26 cellular contexts compared by ENCODE assay signal in genomic region chr9:123424131-123424530, GRCh38.
DNase-seq lines count a peak whose midpoint lies in the region; ATAC-seq, FAIRE-seq and TF ChIP-seq lines count a peak whose summit lies in the region.
"Had no signal": no experiment of that assay in that cellular context is flagged by ENCODE, and none has a peak within 500 bp of the region (broad histone marks: within the 10 kb centered on the region; RNA-seq: fewer than 3 reads in every experiment).

No MANE protein-coding gene starts in this region.

- 93% methylated on average over 5 of the region's 5 CpGs; no CpG with 5 or more reads in 1 of the 2 experiments for WGBS in H1 (ENCODE audit: extremely low coverage in 1 of 2, insufficient coverage in 1 of 2, insufficient read length in 1 of 2, insufficient replicate concordance in 2 of 2, low coverage in 1 of 2, low lambda C conversion rate in 2 of 2, missing lambda C conversion rate in 1 of 2), 2 experiments
- 86 to 89% (median 87%) methylated on average over 5 of the region's 5 CpGs for WGBS in heart left ventricle, 4 donors
- WGBS in spleen, 5 donors: 93 to 98% (median 95%) methylated on average over 5 of the region's 5 CpGs

- H4K91ac ChIP-seq in H1 (replicated peaks; ENCODE audit: insufficient read length, low read length): no peak overlapping the region

- H3K9ac ChIP-seq in H1 (replicated peaks in 1 of 4; ENCODE audit: extremely low read depth in 1 of 4, low read depth in 3 of 4, low read length in 3 of 4): no peak overlapping the region
- H3K9ac ChIP-seq: KMS-11 had no signal

- H3K36me3 ChIP-seq in H1 (ENCODE audit: control insufficient read depth in 2 of 4, insufficient read depth in 4 of 4, low read length in 3 of 4): no peaks in the 10 kb centered on the region
- peaks cover 0 to 25% (median 9%) of the 10 kb centered on the region in 9 donors for H3K36me3 ChIP-seq in heart left ventricle
- H3K36me3 ChIP-seq in spleen: peaks cover 0 to 92% (median 20%) of the 10 kb centered on the region in 6 donors
- H3K36me3 ChIP-seq: SJCRH30 had no signal

- H3K27me3 ChIP-seq in H1 (replicated peaks in 1 of 4; ENCODE audit: control insufficient read depth in 3 of 4, extremely low read depth in 1 of 4, insufficient read depth in 3 of 4, low read length in 3 of 4) (no peaks in the 10 kb centered on the region), heart left ventricle (no peaks in the 10 kb centered on the region), spleen (replicated peaks in 1 of 7) (no peaks in the 10 kb centered on the region)
- H3K27me3 ChIP-seq: SJCRH30 had no signal

- H2AK5ac ChIP-seq in H1 (ENCODE audit: low read depth, low read length): no peak overlapping the region

- peak overlapping the region; percentile 6; the same call in 1 of the 2 replicates for H2BK15ac ChIP-seq in H1 (ENCODE audit: low read length)

- no peaks in the 10 kb centered on the region for H3K79me1 ChIP-seq in H1 (ENCODE audit: low read depth, low read length)

- H2BK5ac ChIP-seq in H1 (ENCODE audit: low read depth, low read length): no peak overlapping the region

- H2BK20ac ChIP-seq in H1 (ENCODE audit: low read length): no peak overlapping the region

- TF ChIP-seq EP300 in H1 (IDR thresholded peaks at IDR 0.05; ENCODE audit: borderline replicate concordance in 1 of 2, low read depth in 2 of 2, low read length in 2 of 2): no peak

- no peak for FAIRE-seq in H1 (lab: Jason Lieb, UNC)
- FAIRE-seq: GM12891, RCC 7860 had no signal

- H4K20me1 ChIP-seq in H1 (replicated peaks in 1 of 2; ENCODE audit: control insufficient read depth in 1 of 2, insufficient read depth in 2 of 2, low read length in 2 of 2): no peaks in the 10 kb centered on the region

- H3K79me2 ChIP-seq in H1 (ENCODE audit: control insufficient read depth in 1 of 2, insufficient read depth in 2 of 2, low read length in 2 of 2): no peaks in the 10 kb centered on the region

- H3K23ac ChIP-seq in H1 (ENCODE audit: insufficient read length): no peak overlapping the region

- H4K8ac ChIP-seq in H1 (ENCODE audit: extremely low read depth, insufficient read depth, low read length): no peak overlapping the region

- peak; percentile 33 to 59 (median 50) for ATAC-seq in heart left ventricle
- ATAC-seq: CD8-positive, alpha-beta T cell; HCT116; SK-N-SH treated with all-trans-retinoic acid at 6 μM for 48 hours had no signal

- H3K4me2 ChIP-seq in H1 (ENCODE audit: insufficient read depth in 1 of 2, low read depth in 2 of 2, low read length in 2 of 2): no peak overlapping the region
- H3K4me2 ChIP-seq: KMS-11 had no signal

- H3K4me3 ChIP-seq in H1 (ENCODE audit: extremely low read depth in 1 of 4, insufficient read depth in 2 of 4, low read depth in 3 of 4, low read length in 4 of 4): no peak overlapping the region
- no peak overlapping the region for H3K4me3 ChIP-seq in heart left ventricle
- H3K4me3 ChIP-seq in spleen: no peak overlapping the region
- H3K4me3 ChIP-seq: SJCRH30 had no signal

- CTCF ChIA-PET in H1 (lab: Charles Lee; ENCODE audit: partially characterized antibody): interaction anchor here (0.6 to 5.9 kb wide), 6 partner anchors 8 to 614 kb away, joined by 3 to 64 read pairs (median 6); no protein-coding TSS in a partner anchor

- H4K5ac ChIP-seq in H1 (ENCODE audit: insufficient read length, low read depth, low read length): no peak overlapping the region

- H2BK120ac ChIP-seq in H1 (replicated peaks; ENCODE audit: low read depth, low read length): no peak overlapping the region

- no peak for TF ChIP-seq CTCF in H1 (IDR thresholded peaks at IDR 0.05; ENCODE audit: control extremely low read depth in 1 of 3, insufficient read depth in 1 of 3, low read depth in 1 of 3, low read length in 3 of 3)
- TF ChIP-seq CTCF in heart left ventricle (IDR thresholded peaks at IDR 0.05): no peak
- no peak for TF ChIP-seq CTCF in spleen (IDR thresholded peaks at IDR 0.05 in 8 of 11, conservative IDR thresholded peaks at IDR 0.05 in 3 of 11)

- TF ChIP-seq POLR2A in H1 (IDR thresholded peaks at IDR 0.05; ENCODE audit: control extremely low read depth in 1 of 2, low read depth in 2 of 2, low read length in 2 of 2) (no peak), heart left ventricle (IDR thresholded peaks at IDR 0.05) (no peak), spleen (IDR thresholded peaks at IDR 0.05) (no peak)

- POLR2A ChIA-PET in H1 (lab: Charles Lee; ENCODE audit: partially characterized antibody): interaction anchor here (0.7 kb wide), 1 partner anchor 8 kb away, joined by 4 read pairs; no protein-coding TSS in a partner anchor

- no peak overlapping the region for H2AFZ ChIP-seq in H1 (ENCODE audit: low read length)

- H3K4ac ChIP-seq in H1 (replicated peaks; ENCODE audit: insufficient read length, low read depth, low read length): no peak overlapping the region

- H3K9me3 ChIP-seq in H1 (ENCODE audit: insufficient read depth in 2 of 2, low read depth in 1 of 2, low read length in 1 of 2): no peaks in the 10 kb centered on the region
- H3K9me3 ChIP-seq in heart left ventricle: peaks cover 0 to 5% (median 0%) of the 10 kb centered on the region in 12 donors
- H3K9me3 ChIP-seq in spleen: peaks cover 0 to 3% (median 0%) of the 10 kb centered on the region in 8 donors
- H3K9me3 ChIP-seq: Caco-2, SJCRH30 had no signal

- H2BK12ac ChIP-seq in H1 (ENCODE audit: low read depth, low read length): no peak overlapping the region; the same call in 1 of the 2 replicates

- DNase-seq in H1 (ENCODE audit: low read depth in 1 of 2, low spot score in 2 of 2) (no peak), heart left ventricle (peak in 4 of 5 donors; percentile 32 to 76 (median 40)), mesenteric fat pad (ENCODE audit: low spot score) (peak; percentile 65), spleen (peak; percentile 23), caudate nucleus (lab: John Stamatoyannopoulos, UW) (no peak), NCI-H510A treated with DMSO at 0.1 percent for 48 hours (lab: John Stamatoyannopoulos, UW) (no peak), UCSD-AML1 (lab: John Stamatoyannopoulos, UW; ENCODE audit: unreplicated experiment) (no peak)
- DNase-seq: Caco-2; CD8-positive, alpha-beta T cell; DMS 273 treated with DMSO at 0.1 percent for 48 hours; DMS79 treated with DMSO at 0.1 percent for 48 hours; GF-D8; MM.1S; NCI-H1694 treated with DMSO at 0.1 percent for 48 hours; NCI-H2081; NCI-H2171 treated with DMSO at 0.1 percent for 48 hours; NCI-H345; NCI-H524 treated with DMSO at 0.1 percent for 48 hours; NCI-H774; SJCRH30 had no signal

- H3K27ac ChIP-seq in H1 (ENCODE audit: low read depth, low read length) (no peak overlapping the region), heart left ventricle (peak overlapping the region in 4 of 12 donors; percentile 9 to 43 (median 25)), spleen (no peak overlapping the region), caudate nucleus (ENCODE audit: low read depth, low read length) (no peak overlapping the region)
- H3K27ac ChIP-seq: C4-2B, KMS-11, SJCRH30 had no signal

- H3K23me2 ChIP-seq in H1 (ENCODE audit: low read depth, low read length): no peaks in the 10 kb centered on the region

- TF ChIP-seq RAD21 in H1 (IDR thresholded peaks at IDR 0.05 in 1 of 2, conservative IDR thresholded peaks at IDR 0.05 in 1 of 2; ENCODE audit: low read depth in 2 of 2, low read length in 2 of 2): no peak

- no peak overlapping the region for H3K18ac ChIP-seq in H1 (ENCODE audit: extremely low read depth, low read length)

- intact Hi-C loops in heart left ventricle (cut with DNase I) (no loop called here), spleen (cut with DNase I; ENCODE audit: low total_unique reads) (no loop called here)

- H3K4me1 ChIP-seq in H1 (replicated peaks in 1 of 4; ENCODE audit: control insufficient read depth in 3 of 4, insufficient read depth in 4 of 4, low read length in 3 of 4) (peaks cover 5 to 14% (median 11%) of the 10 kb centered on the region in 4 experiments), heart left ventricle (no peaks in the 10 kb centered on the region), spleen (peaks cover 0 to 8% (median 0%) of the 10 kb centered on the region in 6 donors)
- H3K4me1 ChIP-seq: Caco-2, SJCRH30 had no signal

- no peak overlapping the region for H3K56ac ChIP-seq in H1 (replicated peaks; ENCODE audit: insufficient read length, low read depth, low read length)

- H3K14ac ChIP-seq in H1 (ENCODE audit: insufficient read length): no peak overlapping the region

TF ChIP-seq in H1, 55 proteins besides CTCF, POLR2A, EP300 and RAD21 (continues in another document):
- TF ChIP-seq SAP30 (IDR thresholded peaks at IDR 0.05; ENCODE audit: insufficient read depth, insufficient replicate concordance, low read length) (no peak), GTF2F1 (IDR thresholded peaks at IDR 0.05; ENCODE audit: borderline replicate concordance, low read depth, low read length) (no peak), TAF7 (optimal IDR thresholded peaks at IDR 0.05; ENCODE audit: borderline replicate concordance, low read depth, low read length) (no peak)

Comparison
In these comparisons a context has a peak if more than half of its experiments do, and no peak if none do; other contexts are left out.
1. DNase-seq: peak in heart left ventricle (4 of 5), mesenteric fat pad (single experiment) and spleen (single experiment); none in H1 (0 of 2), caudate nucleus (0 of 61), NCI-H510A treated with DMSO at 0.1 percent for 48 hours (single experiment) and UCSD-AML1 (single experiment).